Comparison of ENCODE assay signal across 10 cellular contexts in the genomic region with DNA sequence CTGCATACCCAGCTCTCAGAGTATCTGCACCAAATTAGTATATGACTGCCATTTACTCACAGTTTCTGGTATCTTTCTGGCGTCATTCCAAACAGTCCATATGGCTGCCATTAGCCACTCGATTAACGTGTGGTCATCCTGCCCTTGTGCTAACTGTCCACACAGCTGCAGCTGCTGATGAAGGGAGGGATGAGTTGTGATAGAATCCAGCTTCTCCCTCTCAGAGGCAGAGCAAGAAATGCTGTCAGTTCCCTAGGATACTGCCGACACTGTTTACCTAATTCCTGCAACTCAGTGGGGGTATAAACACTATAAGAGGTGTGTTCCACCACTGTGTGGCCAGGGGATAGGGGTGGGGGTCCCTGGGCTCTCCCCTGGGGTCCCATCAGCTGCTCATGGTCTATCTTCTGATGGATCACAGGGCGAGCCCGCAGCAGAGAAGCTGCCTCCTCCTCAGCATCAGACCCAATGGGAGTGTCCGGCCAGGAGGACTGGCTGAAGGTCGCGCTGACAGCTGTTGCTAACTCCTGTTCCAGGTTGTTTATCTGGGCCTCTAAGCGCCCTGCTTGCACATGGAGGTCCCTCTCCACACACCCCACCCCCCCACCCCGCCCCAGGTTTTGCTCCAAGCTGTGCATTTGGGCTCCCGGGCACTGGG. TPM values are rescaled to one million over a fixed set of nuclear protein-coding genes. Genes with fewer than 3 reads are reported as not detected.
DNase-seq lines count a peak whose midpoint lies in the region; ATAC-seq and TF ChIP-seq lines count a peak whose summit lies in the region.
"Had no signal": no experiment of that assay in that cellular context is flagged by ENCODE, and none has a peak within 500 bp of the region (broad histone marks: within the 10 kb centered on the region; RNA-seq: fewer than 3 reads in every experiment).

No MANE protein-coding gene starts in this region.

- no peak for TF ChIP-seq POLR2A in esophagus squamous epithelium (IDR thresholded peaks at IDR 0.05)

- H2AFZ ChIP-seq in GM23338 = no peak overlapping the region
- H2AFZ ChIP-seq in PC-3 (ENCODE audit: low read length) = no peak overlapping the region

- no peak for DNase-seq in GM23338 (ENCODE audit: low spot score)
- DNase-seq in PC-3 = no peak
- DNase-seq in foreskin fibroblast = peak; percentile 87 to 95
- no peak for DNase-seq in MV-4-11 (lab: John Stamatoyannopoulos, UW)
- no peak for DNase-seq in activated naive CD4-positive, alpha-beta T cell treated with anti-CD3 and anti-CD28 coated beads, Interleukin-2, amount 50 U/mL, for 16 hours
- no peak for DNase-seq in esophagus squamous epithelium (lab: John Stamatoyannopoulos, UW)

- H3K4me3 Mint-ChIP-seq in GM23338 = no peak overlapping the region
- H3K4me3 Mint-ChIP-seq: natural killer cell treated with Interleukin-12 subunit alpha and Interleukin-12 subunit beta and Interleukin-15 and Interleukin-18, amount 100 ng/mL, for 72 hours had no signal

- no peaks in the 10 kb centered on the region for H3K9me3 ChIP-seq in PC-3 (ENCODE audit: low read length)
- H3K9me3 ChIP-seq in skeletal muscle satellite cell (replicated peaks; ENCODE audit: low read length) = no peaks in the 10 kb centered on the region
- H3K9me3 ChIP-seq in esophagus squamous epithelium = no peaks in the 10 kb centered on the region

- no peaks in the 10 kb centered on the region for H3K9me2 ChIP-seq in GM23338 (ENCODE audit: insufficient read depth)
- H3K9me2 ChIP-seq in PC-3 (replicated peaks; ENCODE audit: low read length) = no peaks in the 10 kb centered on the region

- ATAC-seq in GM23338 (peak; percentile 57), PC-3 (peak; percentile 28)

- no peak overlapping the region for H3K27ac Mint-ChIP-seq in GM23338
- H3K27ac Mint-ChIP-seq: natural killer cell treated with Interleukin-12 subunit alpha and Interleukin-12 subunit beta and Interleukin-15 and Interleukin-18, amount 100 ng/mL, for 72 hours had no signal

- H3K4me3 ChIP-seq in GM23338 (no peak overlapping the region), PC-3 (ENCODE audit: low read length) (no peak overlapping the region; the same call in 1 of the 2 replicates), foreskin fibroblast (ENCODE audit: low read depth in 1 of 2, low read length in 2 of 2) (peak overlapping the region; percentile 7 to 43), skeletal muscle satellite cell (ENCODE audit: low read length) (no peak overlapping the region), esophagus squamous epithelium (peak overlapping the region in 1 of 4 donors; percentile 59)

- H3K4me1 Mint-ChIP-seq in GM23338 = peaks cover 7% of the 10 kb centered on the region; the same call in 1 of the 3 replicates

- 58 to 63% methylated on average over 2 to 7 of the region's 12 CpGs for WGBS in esophagus squamous epithelium, 2 donors

- CTCF ChIA-PET in PC-3 (lab: Charles Lee) = no interaction called here

- H3F3A ChIP-seq in GM23338 (replicated peaks; ENCODE audit: low read depth) (no peaks in the 10 kb centered on the region), PC-3 (ENCODE audit: low read length, unreplicated experiment) (no peaks in the 10 kb centered on the region)

- intact Hi-C loops in PC-3 (cut with micrococcal nuclease) = no loop called here
- intact Hi-C loops in esophagus squamous epithelium (cut with DNase I) = no loop called here

- H3K36me3 ChIP-seq in GM23338 (ENCODE audit: insufficient read depth) (0 out of 2 replicates have a peak, but pooled peaks cover under 1% of the 10 kb centered on the region), PC-3 (ENCODE audit: low read depth, low read length) (no peaks in the 10 kb centered on the region), skeletal muscle satellite cell (ENCODE audit: insufficient read depth, low read length) (no peaks in the 10 kb centered on the region), esophagus squamous epithelium (no peaks in the 10 kb centered on the region)

- H3K27me3 ChIP-seq in GM23338 (ENCODE audit: insufficient read depth) (no peaks in the 10 kb centered on the region), PC-3 (ENCODE audit: low read length) (no peaks in the 10 kb centered on the region), skeletal muscle satellite cell (ENCODE audit: control insufficient read depth, insufficient read depth, low read length) (no peaks in the 10 kb centered on the region), esophagus squamous epithelium (no peaks in the 10 kb centered on the region)
- H3K27me3 ChIP-seq: foreskin keratinocyte had no signal

- no peaks in the 10 kb centered on the region for H4K20me1 ChIP-seq in GM23338 (replicated peaks; ENCODE audit: insufficient read depth)
- H4K20me1 ChIP-seq in PC-3 (ENCODE audit: low read length) = no peaks in the 10 kb centered on the region

- H3K27ac ChIP-seq in GM23338 (ENCODE audit: low read depth) (no peak overlapping the region), PC-3 (ENCODE audit: low read length) (no peak overlapping the region), esophagus squamous epithelium (no peak overlapping the region)
- H3K27ac ChIP-seq: foreskin keratinocyte, HL-60 had no signal

- H3K4me1 ChIP-seq in GM23338 (ENCODE audit: insufficient read depth) = no peaks in the 10 kb centered on the region
- H3K4me1 ChIP-seq in PC-3 (ENCODE audit: insufficient read depth, low read length) = peaks cover 26% of the 10 kb centered on the region
- peaks cover 19% of the 10 kb centered on the region for H3K4me1 ChIP-seq in skeletal muscle satellite cell (ENCODE audit: control insufficient read depth, insufficient read depth, low read length)
- H3K4me1 ChIP-seq in esophagus squamous epithelium = peaks cover 7 to 25% (median 15%) of the 10 kb centered on the region in 3 donors
- H3K4me1 ChIP-seq: foreskin keratinocyte had no signal

- H3K9ac ChIP-seq in PC-3 (ENCODE audit: low read length) = no peak overlapping the region
- H3K9ac ChIP-seq in skeletal muscle satellite cell (ENCODE audit: low read depth, low read length) = no peak overlapping the region

- H3K79me2 ChIP-seq in GM23338 (replicated peaks; ENCODE audit: insufficient read depth) (no peaks in the 10 kb centered on the region), PC-3 (ENCODE audit: low read length) (no peaks in the 10 kb centered on the region)

- no peak for TF ChIP-seq CTCF in GM23338 (conservative IDR thresholded peaks at IDR 0.05; ENCODE audit: low read depth in 2 of 2)
- TF ChIP-seq CTCF in PC-3 (conservative IDR thresholded peaks at IDR 0.05; ENCODE audit: low read depth, low read length) = no peak
- no peak for TF ChIP-seq CTCF in foreskin fibroblast (IDR thresholded peaks at IDR 0.05; ENCODE audit: low read depth, low read length)
- no peak for TF ChIP-seq CTCF in esophagus squamous epithelium (IDR thresholded peaks at IDR 0.05)

- H3K27me3 Mint-ChIP-seq in GM23338 (ENCODE audit: insufficient read depth, low read depth, poor library complexity) = peaks cover 5% of the 10 kb centered on the region
- H3K27me3 Mint-ChIP-seq: natural killer cell treated with Interleukin-12 subunit alpha and Interleukin-12 subunit beta and Interleukin-15 and Interleukin-18, amount 100 ng/mL, for 72 hours had no signal

- peaks cover 8% of the 10 kb centered on the region for H3K36me3 Mint-ChIP-seq in GM23338 (ENCODE audit: low read depth)
- H3K36me3 Mint-ChIP-seq: natural killer cell treated with Interleukin-12 subunit alpha and Interleukin-12 subunit beta and Interleukin-15 and Interleukin-18, amount 100 ng/mL, for 72 hours had no signal

- BruUV-seq in PC-3 (replicated peaks; lab: Mats Ljungman, UMichigan) = no TSS peak

- H3K9me3 Mint-ChIP-seq in GM23338 = peaks cover 8% of the 10 kb centered on the region; the same call in 2 of the 3 replicates
- H3K9me3 Mint-ChIP-seq: natural killer cell treated with Interleukin-12 subunit alpha and Interleukin-12 subunit beta and Interleukin-15 and Interleukin-18, amount 100 ng/mL, for 72 hours had no signal

- H3K4me2 ChIP-seq in GM23338 (no peak overlapping the region), PC-3 (ENCODE audit: low read length) (peak overlapping the region; percentile 72), skeletal muscle satellite cell (ENCODE audit: low read length) (peak overlapping the region; percentile 44)

- POLR2A ChIA-PET in PC-3 (lab: Charles Lee; ENCODE audit: unreplicated experiment) = interaction anchor here (0.6 kb wide), 2 partner anchors 18 to 25 kb away, joined by 4 to 5 read pairs; no protein-coding TSS in a partner anchor

RNA-seq across cellular contexts. Expression of gene KLHL23, which starts 17.3 kb away (rescaled TPM):
- 46.5 and 50.5 TPM in 2 replicates for total RNA-seq in GM23338 (2014; rRNA removed; shearing (Covaris generic))
- 36.9 and 37.5 TPM in 2 replicates for polyA plus RNA-seq in GM23338 (2016; fragmentation: Nextera tagmentation; extraction: Ambion mirVana)
- total RNA-seq in PC-3 (2014; rRNA removed) = 13.6 and 15.3 TPM in 2 replicates
- total RNA-seq in skeletal muscle satellite cell (2012; rRNA removed) = 0.76 and 1.1 TPM in 2 replicates
- 10 to 100 TPM in 1 of 4 donors, 1 to 10 TPM in 3; 1.3 to 11.3 (median 4.1) TPM for total RNA-seq in esophagus squamous epithelium

RNA-seq across cellular contexts. Expression of gene PHOSPHO2, which starts 22.1 kb away (rescaled TPM):
- 8.3 and 12.2 TPM in 2 replicates for total RNA-seq in GM23338 (2014; rRNA removed; shearing (Covaris generic))
- polyA plus RNA-seq in GM23338 (2016; fragmentation: Nextera tagmentation; extraction: Ambion mirVana) = 6.6 and 8.7 TPM in 2 replicates
- total RNA-seq in PC-3 (2014; rRNA removed) (5.0 and 5.9 TPM in 2 replicates), esophagus squamous epithelium (1 to 10 TPM; 1.9 to 4.6 (median 3.3) TPM)
- 1.7 and 3.8 TPM in 2 replicates for total RNA-seq in skeletal muscle satellite cell (2012; rRNA removed)

RNA-seq across cellular contexts. Expression of gene CFAP210, which starts 22.2 kb away (rescaled TPM):
- total RNA-seq in GM23338 (2014; rRNA removed; shearing (Covaris generic)) = 0.08 TPM in 1 of 2 replicates, not detected in the other
- polyA plus RNA-seq in GM23338 (2016; fragmentation: Nextera tagmentation; extraction: Ambion mirVana) = 2.9 and 3.7 TPM in 2 replicates
- total RNA-seq in PC-3 (2014; rRNA removed) = not detected in 2 replicates
- 0.22 TPM in 1 of 2 replicates, not detected in the other for total RNA-seq in skeletal muscle satellite cell (2012; rRNA removed)
- not detected for total RNA-seq in esophagus squamous epithelium
- total RNA-seq: foreskin keratinocyte had no signal
- polyA plus RNA-seq: foreskin keratinocyte had no signal

Comparison
In these comparisons a context has a peak if more than half of its experiments do, and no peak if none do; other contexts are left out.
1. DNase-seq: peak in foreskin fibroblast (2 of 2); none in GM23338 (single experiment), PC-3 (single experiment), MV-4-11 (single experiment), activated naive CD4-positive, alpha-beta T cell treated with anti-CD3 and anti-CD28 coated beads, Interleukin-2, amount 50 U/mL, for 16 hours (single experiment) and esophagus squamous epithelium (single experiment).
2. H3K4me3 ChIP-seq: peak in foreskin fibroblast (2 of 2); none in GM23338 (single experiment), PC-3 (single experiment) and skeletal muscle satellite cell (single experiment).